10 cellular contexts compared by ENCODE assay signal in genomic region chrX:119617511-119618164, GRCh38. TPM values are rescaled to one million over a fixed set of nuclear protein-coding genes. Genes with fewer than 3 reads are reported as not detected.
DNase-seq lines count a peak whose midpoint lies in the region; ATAC-seq, FAIRE-seq and TF ChIP-seq lines count a peak whose summit lies in the region.
"Had no signal": no experiment of that assay in that cellular context is flagged by ENCODE, and none has a peak within 500 bp of the region (broad histone marks: within the 10 kb centered on the region; RNA-seq: fewer than 3 reads in every experiment).

No MANE protein-coding gene starts in this region.

- no peak for TF ChIP-seq RAD21 in GM12878 (IDR thresholded peaks at IDR 0.05; ENCODE audit: insufficient read depth, low read depth, low read length)

- H2AFZ ChIP-seq in GM12878 (ENCODE audit: control insufficient read depth, low read depth, low read length) = no peak overlapping the region
- H2AFZ ChIP-seq: parathyroid adenoma had no signal

- H3K4me3 Mint-ChIP-seq in CD4-positive, alpha-beta memory T cell = no peak overlapping the region
- no peak overlapping the region for H3K4me3 Mint-ChIP-seq in activated CD8-positive, alpha-beta T cell treated with anti-CD3 and anti-CD28 coated beads for 36 hours

- RAD21 ChIA-PET in GM12878 (lab: Charles Lee; ENCODE audit: unreplicated experiment) = interaction anchor here (0.5 to 7.6 kb wide), 22 partner anchors 9 to 162 kb away, joined by 3 to 99 read pairs (median 4); partner anchors contain the start of genes NKRF, SEPTIN6, SOWAHD and UBE2A

- peak overlapping the region in 5 of 7 donors; percentile 15 to 55 (median 46) for H3K27ac Mint-ChIP-seq in CD4-positive, alpha-beta memory T cell
- H3K27ac Mint-ChIP-seq in activated CD8-positive, alpha-beta T cell treated with anti-CD3 and anti-CD28 coated beads for 36 hours = no peak overlapping the region

- DNase-seq in CD4-positive, alpha-beta memory T cell = no peak
- no peak for DNase-seq in GM12878 (ENCODE audit: low read depth, low spot score)
- no peak for DNase-seq in activated CD8-positive, alpha-beta T cell treated with anti-CD3 and anti-CD28 coated beads for 36 hours
- no peak for DNase-seq in NCI-H2227 treated with DMSO at 0.1 percent for 48 hours (lab: John Stamatoyannopoulos, UW)
- no peak for DNase-seq in T-helper 1 cell
- no peak for DNase-seq in cardiac septum (ENCODE audit: low spot score)
- DNase-seq: activated naive CD4-positive, alpha-beta T cell treated with anti-CD3 and anti-CD28 coated beads, Interleukin-2, amount 50 U/mL, for 16 hours had no signal

- BruUV-seq in GM12878 (replicated peaks; lab: Mats Ljungman, UMichigan) = TSS peak; percentile 49

- FAIRE-seq in GM12878 (lab: Jason Lieb, UNC) = no peak

- H3K36me3 Mint-ChIP-seq in CD4-positive, alpha-beta memory T cell = peaks cover 24 to 26% of the 10 kb centered on the region in 2 donors
- peaks cover 6% of the 10 kb centered on the region for H3K36me3 Mint-ChIP-seq in activated CD8-positive, alpha-beta T cell treated with anti-CD3 and anti-CD28 coated beads for 36 hours (ENCODE audit: low read depth)

- SMC1A ChIA-PET in GM12878 (lab: Charles Lee; ENCODE audit: uncharacterized antibody, unreplicated experiment) = interaction anchor here (0.7 to 10.6 kb wide), 25 partner anchors 9 to 137 kb away, joined by 3 to 166 read pairs (median 4); partner anchors contain the start of gene SEPTIN6

- peak overlapping the region; percentile 30; the same call in 1 of the 2 replicates for H3K9ac ChIP-seq in GM12878 (ENCODE audit: control insufficient read depth, insufficient read depth, low read length)
- H3K9ac ChIP-seq: parathyroid adenoma had no signal

- H3K9me3 ChIP-seq in CD4-positive, alpha-beta memory T cell (ENCODE audit: control insufficient read depth in 1 of 2, low read length in 2 of 2) = no peaks in the 10 kb centered on the region
- H3K9me3 ChIP-seq in GM12878 (replicated peaks; ENCODE audit: control insufficient read depth, insufficient read depth, low read length) = no peaks in the 10 kb centered on the region

- H3K79me2 ChIP-seq in GM12878 (ENCODE audit: control insufficient read depth, insufficient read depth, low read length) = no peaks in the 10 kb centered on the region; the same call in 1 of the 2 replicates
- H3K79me2 ChIP-seq: parathyroid adenoma had no signal

- H3K4me2 ChIP-seq in GM12878 (ENCODE audit: control insufficient read depth, insufficient read depth) = peak overlapping the region; percentile 76

- TF ChIP-seq POLR2A in GM12878 (IDR thresholded peaks at IDR 0.05; ENCODE audit: low read depth, low read length) = 0 out of 2 replicates have a peak, but pooled peaks have one; percentile 4

- 9% methylated on average over 16 of the region's 16 CpGs for WGBS in GM12878 (ENCODE audit: insufficient coverage, insufficient replicate concordance, low lambda C conversion rate, missing lambda C conversion rate)

- H3K4me1 ChIP-seq in CD4-positive, alpha-beta memory T cell (ENCODE audit: insufficient read depth, low read length) = no peaks in the 10 kb centered on the region
- H3K4me1 ChIP-seq in GM12878 (ENCODE audit: control insufficient read depth, insufficient read depth, low read length) = peaks cover 30% of the 10 kb centered on the region
- H3K4me1 ChIP-seq: parathyroid adenoma had no signal

- H3K27me3 ChIP-seq in CD4-positive, alpha-beta memory T cell (ENCODE audit: insufficient read depth, low read length) = no peaks in the 10 kb centered on the region
- no peaks in the 10 kb centered on the region for H3K27me3 ChIP-seq in GM12878 (replicated peaks in 1 of 2; ENCODE audit: control insufficient read depth in 2 of 2, insufficient read depth in 2 of 2, low read length in 1 of 2)

- H3K27me3 Mint-ChIP-seq in CD4-positive, alpha-beta memory T cell = no peaks in the 10 kb centered on the region
- H3K27me3 Mint-ChIP-seq in activated CD8-positive, alpha-beta T cell treated with anti-CD3 and anti-CD28 coated beads for 36 hours = no peaks in the 10 kb centered on the region

- H3K36me3 ChIP-seq in CD4-positive, alpha-beta memory T cell (ENCODE audit: insufficient read depth, low read length) = no peaks in the 10 kb centered on the region
- no peaks in the 10 kb centered on the region; a peak in 1 of 4 replicates for H3K36me3 ChIP-seq in GM12878 (ENCODE audit: control insufficient read depth in 2 of 2, insufficient read depth in 2 of 2, low read length in 1 of 2)

- no peak for TF ChIP-seq CTCF in GM12878 (IDR thresholded peaks at IDR 0.05 in 2 of 3, conservative IDR thresholded peaks at IDR 0.05 in 1 of 3; ENCODE audit: control insufficient read depth in 2 of 3, extremely low read depth in 1 of 3, insufficient read depth in 1 of 3, low read depth in 3 of 3, low read length in 3 of 3)
- no peak for TF ChIP-seq CTCF in activated CD8-positive, alpha-beta T cell treated with anti-CD3 and anti-CD28 coated beads for 36 hours (IDR thresholded peaks at IDR 0.05)

- H3K27ac ChIP-seq in CD4-positive, alpha-beta memory T cell (ENCODE audit: low read depth, low read length) = no peak overlapping the region
- peak overlapping the region; percentile 54 for H3K27ac ChIP-seq in GM12878 (ENCODE audit: control insufficient read depth, insufficient read depth)
- H3K27ac ChIP-seq: parathyroid adenoma had no signal

- no peak for TF ChIP-seq EP300 in GM12878 (IDR thresholded peaks at IDR 0.05; ENCODE audit: borderline replicate concordance in 1 of 2, control insufficient read depth in 1 of 2, low read depth in 2 of 2, low read length in 2 of 2)

- CTCF ChIA-PET in CD4-positive, alpha-beta memory T cell (lab: Charles Lee; ENCODE audit: partially characterized antibody) = no interaction called here
- CTCF ChIA-PET in GM12878 (lab: Yijun Ruan, JAX) = interaction anchor here (0.6 to 7.5 kb wide), 21 partner anchors 9 to 162 kb away, joined by 3 to 163 read pairs (median 4); partner anchors contain the start of genes NKRF and STEEP1
- CTCF ChIA-PET in activated CD8-positive, alpha-beta T cell treated with anti-CD3 and anti-CD28 coated beads for 36 hours (lab: Charles Lee) = no interaction called here

- ATAC-seq in GM19467 (IDR thresholded peaks at IDR 0.05; ENCODE audit: unreplicated experiment) (peak; percentile 68), HG03139 (IDR thresholded peaks at IDR 0.05; ENCODE audit: unreplicated experiment) (peak; percentile 58), GM12878 (peak; percentile 76)
- ATAC-seq in activated CD8-positive, alpha-beta T cell treated with anti-CD3 and anti-CD28 coated beads for 36 hours = no peak

- peaks cover 0 to 1% (median 0%) of the 10 kb centered on the region in 8 donors for H3K9me3 Mint-ChIP-seq in CD4-positive, alpha-beta memory T cell
- no peaks in the 10 kb centered on the region for H3K9me3 Mint-ChIP-seq in activated CD8-positive, alpha-beta T cell treated with anti-CD3 and anti-CD28 coated beads for 36 hours

- peaks cover 0 to 6% (median 0%) of the 10 kb centered on the region in 4 donors for H3K4me1 Mint-ChIP-seq in CD4-positive, alpha-beta memory T cell
- H3K4me1 Mint-ChIP-seq in activated CD8-positive, alpha-beta T cell treated with anti-CD3 and anti-CD28 coated beads for 36 hours (ENCODE audit: low read depth) = peaks cover 8% of the 10 kb centered on the region

- H3K4me3 ChIP-seq in CD4-positive, alpha-beta memory T cell (ENCODE audit: low read length in 2 of 2) = no peak overlapping the region
- peak overlapping the region; percentile 29; the same call in 1 of the 2 replicates for H3K4me3 ChIP-seq in GM12878

- POLR2A ChIA-PET in CD4-positive, alpha-beta memory T cell (lab: Charles Lee; ENCODE audit: partially characterized antibody) = interaction anchor here (0.8 to 1.3 kb wide), 2 partner anchors 59 to 174 kb away, joined by 3 read pairs; partner anchors contain the start of gene RPL39
- POLR2A ChIA-PET in GM12878 (lab: Charles Lee) = interaction anchor here (0.6 to 2.9 kb wide), 19 partner anchors 11 to 986 kb away, joined by 3 to 13 read pairs (median 4); partner anchors contain the start of gene NKRF
- POLR2A ChIA-PET in activated CD8-positive, alpha-beta T cell treated with anti-CD3 and anti-CD28 coated beads for 36 hours (lab: Charles Lee) = interaction anchor here (3.0 kb wide), 1 partner anchor 11 kb away, joined by 11 read pairs; the partner anchor contains the start of gene NKRF

- in situ Hi-C loops in GM12878 (cut with MboI) = no loop called here

- H4K20me1 ChIP-seq in GM12878 (ENCODE audit: control insufficient read depth, insufficient read depth) = no peaks in the 10 kb centered on the region

- intact Hi-C loops in CD4-positive, alpha-beta memory T cell (cut with micrococcal nuclease) = no loop called here
- intact Hi-C loops in GM12878 (cut with micrococcal nuclease; ENCODE audit: unreplicated experiment) = loop anchor here (1.0 to 5.0 kb wide), 4 partner anchors 21 to 101 kb away; no protein-coding TSS in a partner anchor
- intact Hi-C loops in activated CD8-positive, alpha-beta T cell treated with anti-CD3 and anti-CD28 coated beads for 36 hours (cut with micrococcal nuclease) = no loop called here
- intact Hi-C loops in cardiac septum (cut with DNase I) = no loop called here

RNA-seq across cellular contexts. Expression of gene NKRF, which starts 11.4 kb away (rescaled TPM):
- total RNA-seq in CD4-positive, alpha-beta memory T cell = 10 to 100 TPM; 13.0 to 14.2 TPM
- polyA plus RNA-seq in CD4-positive, alpha-beta memory T cell = 1 to 10 TPM; 5.6 to 7.3 TPM
- total RNA-seq in GM12878 (2013; cell fraction: nucleolus; rRNA removed) = 32.9 and 35.0 TPM in 2 replicates
- total RNA-seq in GM12878 (2014; rRNA removed) (8.1 and 8.5 TPM in 2 replicates), GM12878 (2014; rRNA removed; fragmentation: Illumina TruSeq; extraction: Trizol) (15.7 and 16.6 TPM in 2 replicates), GM12878 (2021) (20.1 and 21.5 TPM in 2 replicates), cardiac septum (5.3 TPM)
- 8.7 TPM for polyA plus RNA-seq in GM12878 (2011; ENCODE audit: low read depth)
- polyA plus RNA-seq in GM12878 (2011; rRNA removed) (14.4 and 19.6 TPM in 2 replicates), GM12878 (2014; fragmentation: Illumina TruSeq; extraction: Trizol) (20.3 and 25.3 TPM in 2 replicates), GM12878 (2014; fragmentation: Nextera tagmentation; extraction: Ambion mirVana) (1 to 10 TPM; 6.2 to 9.5 TPM), GM12878 (2014; rRNA removed) (9.9 and 10.7 TPM in 2 replicates), GM12878 (2016; fragmentation: Nextera tagmentation; extraction: Ambion mirVana) (1 to 10 TPM; 8.4 to 9.0 TPM)
- polyA plus RNA-seq in GM12878 (2011; cell fraction: cytosol; rRNA removed) = 7.8 and 8.0 TPM in 2 replicates
- 12.2 and 14.9 TPM in 2 replicates for polyA plus RNA-seq in GM12878 (2011; cell fraction: nucleus; rRNA removed)
- 9.4 and 12.6 TPM in 2 replicates for polyA plus RNA-seq in GM12878 (2012)
- 12.3 and 14.2 TPM in 2 replicates for polyA minus RNA-seq in GM12878 (2011; rRNA and poly(A)+ RNA removed)
- polyA minus RNA-seq in GM12878 (2011; cell fraction: cytosol; rRNA and poly(A)+ RNA removed) = 8.2 and 9.4 TPM in 2 replicates
- 5.9 and 10.3 TPM in 2 replicates for polyA minus RNA-seq in GM12878 (2011; cell fraction: nucleus; rRNA and poly(A)+ RNA removed)
- total RNA-seq in activated CD8-positive, alpha-beta T cell treated with anti-CD3 and anti-CD28 coated beads for 36 hours = 10 to 100 TPM; 22.3 to 23.5 TPM

RNA-seq across cellular contexts. Expression of gene UBE2A, which starts 43.3 kb away (rescaled TPM):
- total RNA-seq in CD4-positive, alpha-beta memory T cell = 10 to 100 TPM; 46.7 to 52.5 TPM
- polyA plus RNA-seq in CD4-positive, alpha-beta memory T cell = 10 to 100 TPM; 43.9 to 51.0 TPM
- total RNA-seq in GM12878 (2013; cell fraction: nucleolus; rRNA removed) = 46.3 and 52.5 TPM in 2 replicates
- 21.9 and 23.4 TPM in 2 replicates for total RNA-seq in GM12878 (2014; rRNA removed)
- 42.8 and 43.5 TPM in 2 replicates for total RNA-seq in GM12878 (2014; rRNA removed; fragmentation: Illumina TruSeq; extraction: Trizol)
- total RNA-seq in GM12878 (2021) = 45.8 and 46.9 TPM in 2 replicates
- 27.8 TPM for polyA plus RNA-seq in GM12878 (2011; ENCODE audit: low read depth)
- polyA plus RNA-seq in GM12878 (2011; rRNA removed) = 49.8 and 66.3 TPM in 2 replicates
- polyA plus RNA-seq in GM12878 (2011; cell fraction: cytosol; rRNA removed) = 34.9 and 37.1 TPM in 2 replicates
- 29.6 and 33.9 TPM in 2 replicates for polyA plus RNA-seq in GM12878 (2011; cell fraction: nucleus; rRNA removed)
- 35.1 and 42.7 TPM in 2 replicates for polyA plus RNA-seq in GM12878 (2012)
- 91.1 and 120 TPM in 2 replicates for polyA plus RNA-seq in GM12878 (2014; fragmentation: Illumina TruSeq; extraction: Trizol)
- 10 to 100 TPM; 20.8 to 37.1 TPM for polyA plus RNA-seq in GM12878 (2014; fragmentation: Nextera tagmentation; extraction: Ambion mirVana)
- 90.8 and 97.2 TPM in 2 replicates for polyA plus RNA-seq in GM12878 (2014; rRNA removed)
- 100 to 1,000 TPM; 115 to 121 TPM for polyA plus RNA-seq in GM12878 (2016; fragmentation: Nextera tagmentation; extraction: Ambion mirVana)
- polyA minus RNA-seq in GM12878 (2011; rRNA and poly(A)+ RNA removed) = 15.6 and 17.9 TPM in 2 replicates
- polyA minus RNA-seq in GM12878 (2011; cell fraction: cytosol; rRNA and poly(A)+ RNA removed) = 23.9 and 26.9 TPM in 2 replicates
- 10.9 and 12.7 TPM in 2 replicates for polyA minus RNA-seq in GM12878 (2011; cell fraction: nucleus; rRNA and poly(A)+ RNA removed)
- total RNA-seq in activated CD8-positive, alpha-beta T cell treated with anti-CD3 and anti-CD28 coated beads for 36 hours = 10 to 100 TPM; 50.9 to 52.4 TPM
- 59.4 TPM for total RNA-seq in cardiac septum

RNA-seq across cellular contexts. Expression of gene STEEP1, which starts 52.4 kb away (rescaled TPM):
- total RNA-seq in CD4-positive, alpha-beta memory T cell = 10 to 100 TPM; 22.1 to 22.9 TPM
- polyA plus RNA-seq in CD4-positive, alpha-beta memory T cell = 10 to 100 TPM in 1 of 2 donors, 1 to 10 TPM in 1; 6.3 to 16.5 TPM
- 17.8 and 22.3 TPM in 2 replicates for total RNA-seq in GM12878 (2013; cell fraction: nucleolus; rRNA removed)
- total RNA-seq in GM12878 (2014; rRNA removed) = 39.2 and 46.4 TPM in 2 replicates
- total RNA-seq in GM12878 (2014; rRNA removed; fragmentation: Illumina TruSeq; extraction: Trizol) = 51.8 and 53.8 TPM in 2 replicates
- total RNA-seq in GM12878 (2021) = 24.7 and 24.8 TPM in 2 replicates
- polyA plus RNA-seq in GM12878 (2011; ENCODE audit: low read depth) = 13.5 TPM
- polyA plus RNA-seq in GM12878 (2011; rRNA removed) = 27.2 and 33.6 TPM in 2 replicates
- polyA plus RNA-seq in GM12878 (2011; cell fraction: cytosol; rRNA removed) = 18.8 and 19.8 TPM in 2 replicates
- polyA plus RNA-seq in GM12878 (2011; cell fraction: nucleus; rRNA removed) = 11.3 and 15.2 TPM in 2 replicates
- 21.3 and 22.1 TPM in 2 replicates for polyA plus RNA-seq in GM12878 (2012)
- polyA plus RNA-seq in GM12878 (2014; fragmentation: Illumina TruSeq; extraction: Trizol) = 41.1 and 50.1 TPM in 2 replicates
- 10 to 100 TPM; 15.1 to 17.8 TPM for polyA plus RNA-seq in GM12878 (2014; fragmentation: Nextera tagmentation; extraction: Ambion mirVana)
- polyA plus RNA-seq in GM12878 (2014; rRNA removed) = 30.1 and 30.8 TPM in 2 replicates
- polyA plus RNA-seq in GM12878 (2016; fragmentation: Nextera tagmentation; extraction: Ambion mirVana) = 10 to 100 TPM; 18.5 to 21.7 TPM
- polyA minus RNA-seq in GM12878 (2011; rRNA and poly(A)+ RNA removed) = 21.9 and 26.7 TPM in 2 replicates
- 10.8 and 12.8 TPM in 2 replicates for polyA minus RNA-seq in GM12878 (2011; cell fraction: cytosol; rRNA and poly(A)+ RNA removed)
- 6.0 and 10.4 TPM in 2 replicates for polyA minus RNA-seq in GM12878 (2011; cell fraction: nucleus; rRNA and poly(A)+ RNA removed)
- total RNA-seq in activated CD8-positive, alpha-beta T cell treated with anti-CD3 and anti-CD28 coated beads for 36 hours = 10 to 100 TPM; 18.2 to 19.2 TPM
- total RNA-seq in cardiac septum = 17.8 TPM
